ENCODE assay signal across 16 cellular contexts in genomic region chr1:90201467-90202358, GRCh38.
DNase-seq lines count a peak whose midpoint lies in the region; ATAC-seq and TF ChIP-seq lines count a peak whose summit lies in the region.
"Had no signal": no experiment of that assay in that cellular context is flagged by ENCODE, and none has a peak within 500 bp of the region (broad histone marks: within the 10 kb centered on the region; RNA-seq: fewer than 3 reads in every experiment).

No MANE protein-coding gene starts in this region.

- H3K27ac Mint-ChIP-seq in Calu3 (ENCODE audit: unreplicated experiment): peak overlapping the region; percentile 34
- H3K27ac Mint-ChIP-seq: activated CD4-positive, alpha-beta memory T cell treated with anti-CD3 and anti-CD28 coated beads, Interleukin-2, amount 10 ng/mL, durations not matched to agents 7 days and 5 days; activated T-helper 17 cell treated with anti-CD3 and anti-CD28 coated beads, Interleukin-2, amount 50 U/mL, for 72 hours; effector memory CD8-positive, alpha-beta T cell had no signal

- no peak overlapping the region for H3K9ac ChIP-seq in colonic mucosa (ENCODE audit: low read depth in 2 of 2, low read length in 2 of 2)

- H3K4me3 ChIP-seq in colonic mucosa (no peak overlapping the region), BE2C (ENCODE audit: low read depth, low read length) (no peak overlapping the region)
- H3K4me3 ChIP-seq: left ventricle myocardium inferior had no signal

- H3K9me3 ChIP-seq in colonic mucosa (no peaks in the 10 kb centered on the region), BE2C (no peaks in the 10 kb centered on the region)
- H3K9me3 ChIP-seq: left ventricle myocardium inferior had no signal

- CTCF ChIA-PET in Calu3 (lab: Charles Lee): no interaction called here

- no peaks in the 10 kb centered on the region for H3K4me1 ChIP-seq in colonic mucosa
- H3K4me1 ChIP-seq in BE2C: no peaks in the 10 kb centered on the region
- H3K4me1 ChIP-seq: left ventricle myocardium inferior had no signal

- H3K27me3 ChIP-seq in colonic mucosa (no peaks in the 10 kb centered on the region), BE2C (no peaks in the 10 kb centered on the region)

- H3K9me3 Mint-ChIP-seq in Calu3 (ENCODE audit: low read depth, unreplicated experiment): peaks cover 3% of the 10 kb centered on the region
- H3K9me3 Mint-ChIP-seq: activated CD4-positive, alpha-beta memory T cell treated with anti-CD3 and anti-CD28 coated beads, Interleukin-2, amount 10 ng/mL, durations not matched to agents 7 days and 5 days; activated T-helper 17 cell treated with anti-CD3 and anti-CD28 coated beads, Interleukin-2, amount 50 U/mL, for 72 hours; effector memory CD8-positive, alpha-beta T cell had no signal

- peaks cover 12% of the 10 kb centered on the region for H3K4me1 Mint-ChIP-seq in Calu3 (ENCODE audit: low read depth, unreplicated experiment)
- H3K4me1 Mint-ChIP-seq: activated CD4-positive, alpha-beta memory T cell treated with anti-CD3 and anti-CD28 coated beads, Interleukin-2, amount 10 ng/mL, durations not matched to agents 7 days and 5 days; activated T-helper 17 cell treated with anti-CD3 and anti-CD28 coated beads, Interleukin-2, amount 50 U/mL, for 72 hours; CD14-positive monocyte had no signal

- peak overlapping the region; percentile 47 for H3K27ac ChIP-seq in colonic mucosa
- H3K27ac ChIP-seq: left ventricle myocardium inferior had no signal

- BruUV-seq in Calu3 (replicated peaks; lab: Mats Ljungman, UMichigan): no TSS peak

- DNase-seq in Calu3 (peak; percentile 49), LHCN-M2 (ENCODE audit: low read depth) (peak; percentile 13), colonic mucosa (no peak), lung microvascular endothelial cell (ENCODE audit: low read depth in 2 of 2) (peak; percentile 11 to 63), BE2C (no peak), GM20000 (ENCODE audit: low spot score) (no peak)
- DNase-seq: activated CD4-positive, alpha-beta memory T cell treated with anti-CD3 and anti-CD28 coated beads, Interleukin-2, amount 10 ng/mL, durations not matched to agents 7 days and 5 days; effector memory CD8-positive, alpha-beta T cell; left ventricle myocardium inferior; NCI-H1417; NCI-H524 treated with DMSO at 0.1 percent for 48 hours; stimulated activated naive CD8-positive, alpha-beta T cell treated with anti-CD3 and anti-CD28 coated beads, Interleukin-15, Interleukin-2, amounts not matched to agents 100 U/mL and 50 U/mL, for 24 hours had no signal

- H3K27me3 Mint-ChIP-seq in Calu3 (ENCODE audit: unreplicated experiment): no peaks in the 10 kb centered on the region

- TF ChIP-seq CTCF in Calu3 (IDR thresholded peaks at IDR 0.05; ENCODE audit: unreplicated experiment) (no peak), colonic mucosa (IDR thresholded peaks at IDR 0.05) (no peak), BE2C (IDR thresholded peaks at IDR 0.05; ENCODE audit: low read depth, low read length) (no peak), GM20000 (IDR thresholded peaks at IDR 0.05; ENCODE audit: extremely low read depth, missing control alignments) (no peak)

- H3K36me3 Mint-ChIP-seq in Calu3 (ENCODE audit: insufficient read depth, unreplicated experiment): peaks cover 5% of the 10 kb centered on the region
- H3K36me3 Mint-ChIP-seq: CD14-positive monocyte had no signal

- intact Hi-C loops in Calu3 (cut with micrococcal nuclease; ENCODE audit: unreplicated experiment) (no loop called here), colonic mucosa (cut with DNase I) (no loop called here)

- peak overlapping the region; percentile 52 for H3K4me3 Mint-ChIP-seq in Calu3 (ENCODE audit: low read depth, unreplicated experiment)
- H3K4me3 Mint-ChIP-seq: activated CD4-positive, alpha-beta memory T cell treated with anti-CD3 and anti-CD28 coated beads, Interleukin-2, amount 10 ng/mL, durations not matched to agents 7 days and 5 days; activated T-helper 17 cell treated with anti-CD3 and anti-CD28 coated beads, Interleukin-2, amount 50 U/mL, for 72 hours; CD14-positive monocyte; effector memory CD8-positive, alpha-beta T cell had no signal

- H3K36me3 ChIP-seq in colonic mucosa (no peaks in the 10 kb centered on the region), BE2C (no peaks in the 10 kb centered on the region)
- H3K36me3 ChIP-seq: left ventricle myocardium inferior had no signal

- no peak for ATAC-seq in GM19463 (IDR thresholded peaks at IDR 0.05; ENCODE audit: unreplicated experiment)
- no peak for ATAC-seq in HG03432 (IDR thresholded peaks at IDR 0.05; ENCODE audit: unreplicated experiment)
- ATAC-seq: activated T-helper 17 cell treated with anti-CD3 and anti-CD28 coated beads, Interleukin-2, amount 50 U/mL, for 72 hours; effector memory CD8-positive, alpha-beta T cell; stimulated activated naive CD8-positive, alpha-beta T cell treated with anti-CD3 and anti-CD28 coated beads, Interleukin-15, Interleukin-2, amounts not matched to agents 100 U/mL and 50 U/mL, for 24 hours had no signal

Comparison
In these comparisons a context has a peak if more than half of its experiments do, and no peak if none do; other contexts are left out.
1. DNase-seq: peak in Calu3 (single experiment), LHCN-M2 (single experiment) and lung microvascular endothelial cell (2 of 2); none in colonic mucosa (single experiment), BE2C (single experiment) and GM20000 (single experiment).